In the genomic region with DNA sequence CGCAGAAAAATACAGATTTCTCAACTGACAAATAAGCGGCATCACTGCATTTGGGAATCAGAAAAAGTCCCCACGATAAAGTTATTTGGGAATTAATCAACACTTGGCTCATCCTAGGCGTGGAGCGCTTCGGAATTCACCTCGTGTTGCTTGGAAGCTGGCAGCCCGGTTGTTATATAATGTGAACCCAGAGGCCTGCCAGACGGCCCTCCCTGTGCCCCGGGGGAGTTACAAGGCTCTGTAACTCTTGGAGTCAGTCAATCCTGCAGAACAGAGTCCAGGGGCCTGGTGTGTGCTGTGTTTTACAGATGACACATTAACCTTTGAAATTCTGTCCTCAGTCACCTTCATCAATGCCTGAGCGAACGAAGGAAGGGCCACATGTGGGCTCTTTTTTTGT, we compare ENCODE assay signal across 11 cellular contexts.
DNase-seq lines count a peak whose midpoint lies in the region; ATAC-seq and TF ChIP-seq lines count a peak whose summit lies in the region.
"Had no signal": no experiment of that assay in that cellular context is flagged by ENCODE, and none has a peak within 500 bp of the region (broad histone marks: within the 10 kb centered on the region; RNA-seq: fewer than 3 reads in every experiment).

No MANE protein-coding gene starts in this region.

- no peak for DNase-seq in activated naive CD4-positive, alpha-beta T cell treated with anti-CD3 and anti-CD28 coated beads, Interleukin-2, amount 50 U/mL, for 16 hours
- DNase-seq in natural killer cell treated with Interleukin-12 subunit alpha and Interleukin-12 subunit beta and Interleukin-15 and Interleukin-18, amount 100 ng/mL, for 72 hours (ENCODE audit: low spot score), result no peak
- no peak for DNase-seq in vagina (ENCODE audit: extremely low spot score in 2 of 2)
- DNase-seq in NCI-H1436 (lab: John Stamatoyannopoulos, UW), result no peak
- no peak for DNase-seq in NCI-H510A treated with DMSO at 0.1 percent for 48 hours (lab: John Stamatoyannopoulos, UW)
- no peak for DNase-seq in GM20000 (ENCODE audit: low spot score)
- DNase-seq: cortex of kidney, NCI-H1436 treated with DMSO at 0.1 percent for 48 hours had no signal

- peak; percentile 49 for ATAC-seq in gastroesophageal sphincter
- no peak for ATAC-seq in natural killer cell treated with Interleukin-12 subunit alpha and Interleukin-12 subunit beta and Interleukin-15 and Interleukin-18, amount 100 ng/mL, for 72 hours

- H3K4me3 ChIP-seq in gastroesophageal sphincter (no peak overlapping the region), vagina (no peak overlapping the region)
- H3K4me3 ChIP-seq: ovary had no signal

- TF ChIP-seq POLR2A in gastroesophageal sphincter (IDR thresholded peaks at IDR 0.05) (no peak), vagina (IDR thresholded peaks at IDR 0.05) (no peak)

- no peaks in the 10 kb centered on the region for H3K27me3 ChIP-seq in gastroesophageal sphincter
- H3K27me3 ChIP-seq in vagina, result no peaks in the 10 kb centered on the region
- H3K27me3 ChIP-seq: ovary had no signal

- no peaks in the 10 kb centered on the region for H3K27me3 Mint-ChIP-seq in activated naive CD4-positive, alpha-beta T cell treated with anti-CD3 and anti-CD28 coated beads, Interleukin-2, amount 50 U/mL, for 24 hours
- H3K27me3 Mint-ChIP-seq in natural killer cell treated with Interleukin-12 subunit alpha and Interleukin-12 subunit beta and Interleukin-15 and Interleukin-18, amount 100 ng/mL, for 72 hours, result no peaks in the 10 kb centered on the region

- WGBS in gastroesophageal sphincter (ENCODE audit: low coverage in 1 of 2), 2 donors, result 31 to 57% methylated on average over 5 to 7 of the region's 12 CpGs

- intact Hi-C loops in vagina (cut with DNase I), result no loop called here

- H3K27ac Mint-ChIP-seq in activated naive CD4-positive, alpha-beta T cell treated with anti-CD3 and anti-CD28 coated beads, Interleukin-2, amount 50 U/mL, for 24 hours, result peak overlapping the region; percentile 33
- peak overlapping the region; percentile 83 to 87 for H3K27ac Mint-ChIP-seq in natural killer cell treated with Interleukin-12 subunit alpha and Interleukin-12 subunit beta and Interleukin-15 and Interleukin-18, amount 100 ng/mL, for 72 hours

- H3K4me3 Mint-ChIP-seq in activated naive CD4-positive, alpha-beta T cell treated with anti-CD3 and anti-CD28 coated beads, Interleukin-2, amount 50 U/mL, for 24 hours, result no peak overlapping the region
- no peak overlapping the region for H3K4me3 Mint-ChIP-seq in natural killer cell treated with Interleukin-12 subunit alpha and Interleukin-12 subunit beta and Interleukin-15 and Interleukin-18, amount 100 ng/mL, for 72 hours

- no peaks in the 10 kb centered on the region for H3K36me3 ChIP-seq in gastroesophageal sphincter
- H3K36me3 ChIP-seq in vagina, result no peaks in the 10 kb centered on the region
- H3K36me3 ChIP-seq: ovary had no signal

- H3K36me3 Mint-ChIP-seq in activated naive CD4-positive, alpha-beta T cell treated with anti-CD3 and anti-CD28 coated beads, Interleukin-2, amount 50 U/mL, for 24 hours, result peaks cover 7% of the 10 kb centered on the region
- no peaks in the 10 kb centered on the region for H3K36me3 Mint-ChIP-seq in natural killer cell treated with Interleukin-12 subunit alpha and Interleukin-12 subunit beta and Interleukin-15 and Interleukin-18, amount 100 ng/mL, for 72 hours

- TF ChIP-seq EP300 in gastroesophageal sphincter (IDR thresholded peaks at IDR 0.05), result no peak

- H3K4me1 ChIP-seq in gastroesophageal sphincter (peaks cover 7 to 64% (median 23%) of the 10 kb centered on the region in 3 donors), vagina (peaks cover 41% of the 10 kb centered on the region)

- no peaks in the 10 kb centered on the region for H3K9me3 Mint-ChIP-seq in activated naive CD4-positive, alpha-beta T cell treated with anti-CD3 and anti-CD28 coated beads, Interleukin-2, amount 50 U/mL, for 24 hours
- H3K9me3 Mint-ChIP-seq in natural killer cell treated with Interleukin-12 subunit alpha and Interleukin-12 subunit beta and Interleukin-15 and Interleukin-18, amount 100 ng/mL, for 72 hours, result no peaks in the 10 kb centered on the region

- H3K27ac ChIP-seq in gastroesophageal sphincter (peak overlapping the region; percentile 68 to 84 (median 80)), vagina (peak overlapping the region; percentile 55)
- H3K27ac ChIP-seq: ovary had no signal

- peaks cover 88% of the 10 kb centered on the region for H3K4me1 Mint-ChIP-seq in activated naive CD4-positive, alpha-beta T cell treated with anti-CD3 and anti-CD28 coated beads, Interleukin-2, amount 50 U/mL, for 24 hours
- H3K4me1 Mint-ChIP-seq in natural killer cell treated with Interleukin-12 subunit alpha and Interleukin-12 subunit beta and Interleukin-15 and Interleukin-18, amount 100 ng/mL, for 72 hours (ENCODE audit: low read depth in 2 of 2), result peaks cover 63 to 77% of the 10 kb centered on the region in 2 donors

- TF ChIP-seq CTCF in gastroesophageal sphincter (IDR thresholded peaks at IDR 0.05) (no peak), vagina (IDR thresholded peaks at IDR 0.05) (no peak), GM20000 (IDR thresholded peaks at IDR 0.05; ENCODE audit: extremely low read depth, missing control alignments) (no peak)

- no peaks in the 10 kb centered on the region for H3K9me3 ChIP-seq in gastroesophageal sphincter
- no peaks in the 10 kb centered on the region for H3K9me3 ChIP-seq in vagina
- H3K9me3 ChIP-seq: ovary had no signal
